ENCODE assay signal across 8 cellular contexts in genomic region chr20:34579191-34579661, GRCh38. TPM values are rescaled to one million over a fixed set of nuclear protein-coding genes. Genes with fewer than 3 reads are reported as not detected.
A peak's percentile ranks its signal among the peaks of the same experiment; 100 is the strongest.
DNase-seq lines count a peak whose midpoint lies in the region; ATAC-seq lines count a peak whose summit lies in the region.

No MANE protein-coding gene starts in this region.

- no peaks in the 10 kb centered on the region for H3K27me3 Mint-ChIP-seq in stimulated activated naive CD8-positive, alpha-beta T cell treated with anti-CD3 and anti-CD28 coated beads, Interleukin-15, amount 100 ng/mL, for 72 hours

- peaks cover 27% of the 10 kb centered on the region for H3K4me1 Mint-ChIP-seq in stimulated activated naive CD8-positive, alpha-beta T cell treated with anti-CD3 and anti-CD28 coated beads, Interleukin-15, amount 100 ng/mL, for 72 hours

- no peak for ATAC-seq in stimulated activated naive CD8-positive, alpha-beta T cell treated with anti-CD3 and anti-CD28 coated beads, Interleukin-15, amount 100 ng/mL, for 72 hours

- no peaks in the 10 kb centered on the region for H3K9me3 Mint-ChIP-seq in stimulated activated naive CD8-positive, alpha-beta T cell treated with anti-CD3 and anti-CD28 coated beads, Interleukin-15, amount 100 ng/mL, for 72 hours

- H3K27ac Mint-ChIP-seq in stimulated activated naive CD8-positive, alpha-beta T cell treated with anti-CD3 and anti-CD28 coated beads, Interleukin-15, amount 100 ng/mL, for 72 hours: no peak overlapping the region

- no peak overlapping the region for H3K4me3 Mint-ChIP-seq in stimulated activated naive CD8-positive, alpha-beta T cell treated with anti-CD3 and anti-CD28 coated beads, Interleukin-15, amount 100 ng/mL, for 72 hours

- peak; percentile 75 for DNase-seq in AG08395 (ENCODE audit: low spot score)
- peak; percentile 80 for DNase-seq in HT1080 (ENCODE audit: low read depth)
- peak in 52 of 58 donors; percentile 20 to 87 (median 62) for DNase-seq in anterior cingulate cortex (lab: John Stamatoyannopoulos, UW)
- peak; percentile 60 for DNase-seq in hepatic stellate cell (ENCODE audit: low spot score)
- DNase-seq in substantia nigra (lab: John Stamatoyannopoulos, UW): peak in 46 of 49 donors; percentile 14 to 87 (median 66)
- DNase-seq in HuH-7 (ENCODE audit: low spot score): no peak
- no peak for DNase-seq in DMS114 treated with DMSO at 0.1 percent for 48 hours (lab: John Stamatoyannopoulos, UW; ENCODE audit: unreplicated experiment)
- DNase-seq in stimulated activated naive CD8-positive, alpha-beta T cell treated with anti-CD3 and anti-CD28 coated beads, Interleukin-15, amount 100 ng/mL, for 72 hours: no peak

- H3K27ac ChIP-seq in substantia nigra (ENCODE audit: low read depth, low read length, poor library complexity, severe bottlenecking): peak overlapping the region; percentile 35

RNA-seq across cellular contexts. Expression of gene MAP1LC3A, which starts 20.7 kb away (rescaled TPM):
- not detected in 2 replicates for total RNA-seq in HT1080 (2014; rRNA removed; shearing (Covaris generic))
- 0.85 and 0.90 TPM in 2 replicates for polyA plus RNA-seq in HT1080 (2015; cell fraction: cytosol; rRNA removed)
- 0.74 and 2.0 TPM in 2 replicates for polyA plus RNA-seq in HT1080 (2015; cell fraction: nucleus; rRNA removed)

Comparison
In these comparisons a context has a peak if more than half of its experiments do, and no peak if none do; other contexts are left out.
1. DNase-seq: peak in AG08395 (single experiment), HT1080 (single experiment), anterior cingulate cortex (52 of 58), hepatic stellate cell (single experiment) and substantia nigra (46 of 49); none in HuH-7 (single experiment), DMS114 treated with DMSO at 0.1 percent for 48 hours (single experiment) and stimulated activated naive CD8-positive, alpha-beta T cell treated with anti-CD3 and anti-CD28 coated beads, Interleukin-15, amount 100 ng/mL, for 72 hours (0 of 2).